ENCODE assay signal across 1 cellular context in genomic region chr19:58399903-58400637, GRCh38.
TF ChIP-seq lines count a peak whose summit lies in the region.

No MANE protein-coding gene starts in this region.

TF ChIP-seq in IMR-90, 13 proteins besides CTCF, POLR2A, EP300 and RAD21 (continued from another document):
- TF ChIP-seq BHLHE40 (IDR thresholded peaks at IDR 0.05; ENCODE audit: low read depth, low read length) (no peak), USF2 (IDR thresholded peaks at IDR 0.05; ENCODE audit: low read depth, low read length) (no peak), NFE2L2 (IDR thresholded peaks at IDR 0.05; ENCODE audit: low read depth, low read length) (no peak), RCOR1 (IDR thresholded peaks at IDR 0.05; ENCODE audit: insufficient replicate concordance, low read length) (no peak), CEBPB (IDR thresholded peaks at IDR 0.05; ENCODE audit: low read depth, low read length) (no peak), FOS (IDR thresholded peaks at IDR 0.05; ENCODE audit: low read depth, low read length) (no peak)
TF ChIP-seq in IMR-90: peak in this region for 0.
